In genomic region chr6:108563292-108563691, GRCh38 we compare ENCODE assay signal across 1 cellular context.
TF ChIP-seq lines count a peak whose summit lies in the region.

No MANE protein-coding gene starts in this region.

TF ChIP-seq in IMR-90, 13 proteins besides CTCF, POLR2A, EP300 and RAD21 (continued from another document):
- TF ChIP-seq RFX5 (IDR thresholded peaks at IDR 0.05; ENCODE audit: low read depth, low read length) (no peak), NFE2L2 (IDR thresholded peaks at IDR 0.05; ENCODE audit: low read depth, low read length) (no peak), MAZ (IDR thresholded peaks at IDR 0.05; ENCODE audit: borderline replicate concordance, low read depth, low read length) (no peak), MAFK (IDR thresholded peaks at IDR 0.05; ENCODE audit: low read depth, low read length) (no peak), USF2 (IDR thresholded peaks at IDR 0.05; ENCODE audit: low read depth, low read length) (no peak), ELK1 (IDR thresholded peaks at IDR 0.05; ENCODE audit: borderline replicate concordance, low read depth, low read length) (no peak), CEBPB (IDR thresholded peaks at IDR 0.05; ENCODE audit: low read depth, low read length) (no peak), MXI1 (IDR thresholded peaks at IDR 0.05; ENCODE audit: borderline replicate concordance, low read depth, low read length) (no peak)
TF ChIP-seq in IMR-90: peak in this region for 0.
